ENCODE assay signal across 8 cellular contexts in genomic region chr22:31947296-31947695, GRCh38. TPM values are rescaled to one million over a fixed set of nuclear protein-coding genes. Genes with fewer than 3 reads are reported as not detected.
DNase-seq lines count a peak whose midpoint lies in the region; ATAC-seq and TF ChIP-seq lines count a peak whose summit lies in the region.

No MANE protein-coding gene starts in this region.

- POLR2A ChIA-PET in AG04449 (lab: Yijun Ruan, JAX), result no interaction called here

- H3K79me2 ChIP-seq in OCI-LY3 (ENCODE audit: low read length) (peaks cover 79% of the 10 kb centered on the region), mammary epithelial cell (ENCODE audit: insufficient read depth, low read length) (peaks cover 77% of the 10 kb centered on the region)

- H3K27me3 ChIP-seq in OCI-LY3 (ENCODE audit: low read depth, low read length) (no peaks in the 10 kb centered on the region), mammary epithelial cell (ENCODE audit: insufficient read depth, low read length) (no peaks in the 10 kb centered on the region), muscle layer of duodenum (ENCODE audit: low read depth, low read length) (no peaks in the 10 kb centered on the region)

- ATAC-seq in HG03175 (IDR thresholded peaks at IDR 0.05; ENCODE audit: unreplicated experiment), result no peak

- H3K9me3 ChIP-seq in OCI-LY3 (ENCODE audit: insufficient read depth, low read length) (no peaks in the 10 kb centered on the region), mammary epithelial cell (replicated peaks; ENCODE audit: insufficient read depth, low read length) (no peaks in the 10 kb centered on the region), muscle layer of duodenum (ENCODE audit: control insufficient read depth in 1 of 2, low read length in 2 of 2) (no peaks in the 10 kb centered on the region)

- dilution Hi-C loops in mammary epithelial cell (cut with HindIII; ENCODE audit: low sequenced_read_pairs), result no loop called here

- H3K4me1 ChIP-seq in OCI-LY3 (ENCODE audit: low read length) (peaks cover 26% of the 10 kb centered on the region), mammary epithelial cell (ENCODE audit: insufficient read depth, low read length) (peaks cover 40% of the 10 kb centered on the region), muscle layer of duodenum (ENCODE audit: control insufficient read depth in 1 of 2, insufficient read depth in 2 of 2, low read length in 2 of 2) (peaks cover 25 to 30% of the 10 kb centered on the region in 2 donors)

- WGBS in mammary epithelial cell (ENCODE audit: low coverage, missing lambda C conversion rate), result 6% methylated on average over 2 of the region's 2 CpGs

- intact Hi-C loops in mammary epithelial cell (cut with micrococcal nuclease), result loop anchor here (1.0 to 10.0 kb wide), 2 partner anchors 112 to 285 kb away; partner anchors contain the start of gene PISD

- H3K4me3 ChIP-seq in AG04449 (ENCODE audit: low read depth, low read length), result no peak overlapping the region
- H3K4me3 ChIP-seq in GM12865 (ENCODE audit: low read depth, low read length), result no peak overlapping the region
- no peak overlapping the region for H3K4me3 ChIP-seq in OCI-LY3 (ENCODE audit: low read length)
- H3K4me3 ChIP-seq in mammary epithelial cell (replicated peaks in 1 of 3; ENCODE audit: insufficient read depth in 1 of 3, low read depth in 2 of 3, low read length in 3 of 3), result peak overlapping the region in 1 of 3 experiments; percentile 16
- H3K4me3 ChIP-seq in muscle layer of duodenum (ENCODE audit: low read depth in 1 of 2, low read length in 2 of 2), result peak overlapping the region in 1 of 2 donors; percentile 81

- DNase-seq in AG04449 (ENCODE audit: low read depth, low spot score) (no peak), GM12865 (ENCODE audit: low read depth) (peak; percentile 69), mammary epithelial cell (peak; percentile 46), iPS-NIHi7 (ENCODE audit: extremely low spot score) (no peak), LoVo (ENCODE audit: low spot score) (no peak)

- TF ChIP-seq CTCF in AG04449 (IDR thresholded peaks at IDR 0.05; ENCODE audit: insufficient read depth, low read length, missing control alignments), result peak; percentile 38
- TF ChIP-seq CTCF in GM12865 (IDR thresholded peaks at IDR 0.05; ENCODE audit: insufficient read depth, low read depth, low read length, missing control alignments), result peak; percentile 79
- TF ChIP-seq CTCF in OCI-LY3 (IDR thresholded peaks at IDR 0.05; ENCODE audit: low read depth, low read length), result peak; percentile 96
- peak; percentile 67 to 82 for TF ChIP-seq CTCF in mammary epithelial cell (conservative IDR thresholded peaks at IDR 0.05 in 1 of 2, IDR thresholded peaks at IDR 0.05 in 1 of 2; ENCODE audit: extremely low read depth in 1 of 2, insufficient read depth in 1 of 2, low read depth in 1 of 2, low read length in 2 of 2)

- peak overlapping the region; percentile 86; the same call in 1 of the 2 replicates for H3K4me2 ChIP-seq in OCI-LY3 (ENCODE audit: low read length)
- H3K4me2 ChIP-seq in mammary epithelial cell (ENCODE audit: insufficient read depth, low read depth, low read length), result peak overlapping the region; percentile 80

- H3K27ac ChIP-seq in OCI-LY3 (ENCODE audit: low read length) (no peak overlapping the region), mammary epithelial cell (ENCODE audit: insufficient read depth, low read depth, low read length) (peak overlapping the region; percentile 20), muscle layer of duodenum (ENCODE audit: low read length) (peak overlapping the region; percentile 24)

- BruUV-seq in mammary epithelial cell (replicated peaks; lab: Mats Ljungman, UMichigan), result no TSS peak

- no peak overlapping the region for H3K9ac ChIP-seq in OCI-LY3 (ENCODE audit: low read length)
- peak overlapping the region; percentile 90 for H3K9ac ChIP-seq in mammary epithelial cell (ENCODE audit: insufficient read depth, low read length)

- in situ Hi-C loops in mammary epithelial cell (cut with MboI; ENCODE audit: low sequenced_read_pairs in 2 of 2), result no loop called here

- H3K36me3 ChIP-seq in OCI-LY3 (replicated peaks; ENCODE audit: low read depth, low read length) (peaks cover 45% of the 10 kb centered on the region), mammary epithelial cell (ENCODE audit: insufficient read depth, low read length) (peaks cover 18% of the 10 kb centered on the region), muscle layer of duodenum (ENCODE audit: control insufficient read depth in 1 of 2, insufficient read depth in 2 of 2, low read length in 2 of 2) (peaks cover 4 to 5% of the 10 kb centered on the region in 2 donors)

- CTCF ChIA-PET in AG04449 (lab: Yijun Ruan, JAX) (interaction anchor here (1.0 to 3.7 kb wide), 3 partner anchors 15 to 282 kb away, joined by 3 to 20 read pairs (median 3); no protein-coding TSS in a partner anchor), mammary epithelial cell (lab: Charles Lee; ENCODE audit: low non-redundant PET) (interaction anchor here (0.5 to 0.8 kb wide), 3 partner anchors 88 to 288 kb away, joined by 3 to 22 read pairs (median 4); no protein-coding TSS in a partner anchor)

- H2AFZ ChIP-seq in OCI-LY3 (ENCODE audit: low read depth, low read length), result no peak overlapping the region
- H2AFZ ChIP-seq in mammary epithelial cell (ENCODE audit: low read depth, low read length), result no peak overlapping the region

- H4K20me1 ChIP-seq in OCI-LY3 (ENCODE audit: insufficient read depth, low read length) (peaks cover 53% of the 10 kb centered on the region), mammary epithelial cell (ENCODE audit: insufficient read depth, low read length) (peaks cover 5% of the 10 kb centered on the region)

RNA-seq across cellular contexts. Expression of gene YWHAH, which starts 3.0 kb away (rescaled TPM):
- total RNA-seq in mammary epithelial cell, result 100 to 1,000 TPM; 153 to 166 TPM
- polyA plus RNA-seq in mammary epithelial cell, result 195 TPM
- polyA minus RNA-seq in mammary epithelial cell, result 216 TPM

Comparison
In these comparisons a context has a peak if more than half of its experiments do, and no peak if none do; other contexts are left out.
1. DNase-seq: peak in GM12865 (single experiment) and mammary epithelial cell (single experiment); none in AG04449 (single experiment), iPS-NIHi7 (single experiment) and LoVo (single experiment).
2. CTCF ChIP-seq: peak in every context shown above with its lines; median percentile 96 in OCI-LY3; 79 in GM12865; 74 in mammary epithelial cell; 38 in AG04449.